In the genomic region with DNA sequence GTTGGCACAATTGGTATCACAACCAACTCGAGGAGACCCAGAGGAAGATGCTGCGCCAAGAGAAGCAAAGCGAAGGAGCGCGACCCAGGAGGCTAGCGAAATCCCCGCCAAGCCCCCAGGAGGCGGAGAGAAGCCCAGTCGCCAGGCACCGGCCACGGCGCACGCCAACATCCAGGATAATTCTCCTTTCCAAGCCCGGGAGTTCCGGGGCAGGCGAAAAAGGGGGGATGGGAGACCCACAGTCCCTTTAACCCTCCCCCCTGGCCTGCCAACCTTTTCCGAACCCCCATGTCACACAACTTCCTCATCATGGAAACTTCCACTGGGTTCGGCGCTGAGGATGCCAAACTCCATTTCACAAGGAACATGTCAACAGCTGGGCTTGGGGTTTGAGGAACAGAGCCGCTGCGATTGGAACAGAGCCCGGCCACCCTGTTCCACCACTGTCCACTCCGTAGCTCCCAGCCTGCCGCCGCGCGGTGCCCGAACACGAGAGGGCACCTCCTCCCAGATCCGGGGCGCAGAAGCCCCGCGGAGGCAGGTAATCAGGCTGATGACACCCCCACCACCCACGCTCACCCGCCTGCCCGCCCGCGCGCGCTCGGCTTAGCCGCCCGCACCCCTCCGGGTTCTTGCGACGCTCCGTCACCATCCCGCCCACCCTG, we compare ENCODE assay signal across 1 cellular context.
A peak's percentile ranks its signal among the peaks of the same experiment; 100 is the strongest.
TF ChIP-seq lines count a peak whose summit lies in the region.

No MANE protein-coding gene starts in this region.

TF ChIP-seq in K562, 482 proteins besides CTCF, POLR2A, EP300 and RAD21 (continued from another document):
- TF ChIP-seq, protein P1, sequence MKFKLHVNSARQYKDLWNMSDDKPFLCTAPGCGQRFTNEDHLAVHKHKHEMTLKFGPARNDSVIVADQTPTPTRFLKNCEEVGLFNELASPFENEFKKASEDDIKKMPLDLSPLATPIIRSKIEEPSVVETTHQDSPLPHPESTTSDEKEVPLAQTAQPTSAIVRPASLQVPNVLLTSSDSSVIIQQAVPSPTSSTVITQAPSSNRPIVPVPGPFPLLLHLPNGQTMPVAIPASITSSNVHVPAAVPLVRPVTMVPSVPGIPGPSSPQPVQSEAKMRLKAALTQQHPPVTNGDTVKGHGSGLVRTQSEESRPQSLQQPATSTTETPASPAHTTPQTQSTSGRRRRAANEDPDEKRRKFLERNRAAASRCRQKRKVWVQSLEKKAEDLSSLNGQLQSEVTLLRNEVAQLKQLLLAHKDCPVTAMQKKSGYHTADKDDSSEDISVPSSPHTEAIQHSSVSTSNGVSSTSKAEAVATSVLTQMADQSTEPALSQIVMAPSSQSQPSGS (CRISPR knock-in tag; IDR thresholded peaks at IDR 0.05): peak; percentile 36; the same call in 1 of the 2 replicates
- TF ChIP-seq ATF1 (CRISPR knock-in tag; IDR thresholded peaks at IDR 0.05): no peak
- peak; percentile 3; the same call in 1 of the 2 replicates for TF ChIP-seq ATF1 (tag; IDR thresholded peaks at IDR 0.05)
- TF ChIP-seq FOXA3 (CRISPR knock-in tag; conservative IDR thresholded peaks at IDR 0.05 in 1 of 2, IDR thresholded peaks at IDR 0.05 in 1 of 2): no peak
- TF ChIP-seq ZNF174 (CRISPR knock-in tag; IDR thresholded peaks at IDR 0.05): no peak
- TF ChIP-seq, protein P2, sequence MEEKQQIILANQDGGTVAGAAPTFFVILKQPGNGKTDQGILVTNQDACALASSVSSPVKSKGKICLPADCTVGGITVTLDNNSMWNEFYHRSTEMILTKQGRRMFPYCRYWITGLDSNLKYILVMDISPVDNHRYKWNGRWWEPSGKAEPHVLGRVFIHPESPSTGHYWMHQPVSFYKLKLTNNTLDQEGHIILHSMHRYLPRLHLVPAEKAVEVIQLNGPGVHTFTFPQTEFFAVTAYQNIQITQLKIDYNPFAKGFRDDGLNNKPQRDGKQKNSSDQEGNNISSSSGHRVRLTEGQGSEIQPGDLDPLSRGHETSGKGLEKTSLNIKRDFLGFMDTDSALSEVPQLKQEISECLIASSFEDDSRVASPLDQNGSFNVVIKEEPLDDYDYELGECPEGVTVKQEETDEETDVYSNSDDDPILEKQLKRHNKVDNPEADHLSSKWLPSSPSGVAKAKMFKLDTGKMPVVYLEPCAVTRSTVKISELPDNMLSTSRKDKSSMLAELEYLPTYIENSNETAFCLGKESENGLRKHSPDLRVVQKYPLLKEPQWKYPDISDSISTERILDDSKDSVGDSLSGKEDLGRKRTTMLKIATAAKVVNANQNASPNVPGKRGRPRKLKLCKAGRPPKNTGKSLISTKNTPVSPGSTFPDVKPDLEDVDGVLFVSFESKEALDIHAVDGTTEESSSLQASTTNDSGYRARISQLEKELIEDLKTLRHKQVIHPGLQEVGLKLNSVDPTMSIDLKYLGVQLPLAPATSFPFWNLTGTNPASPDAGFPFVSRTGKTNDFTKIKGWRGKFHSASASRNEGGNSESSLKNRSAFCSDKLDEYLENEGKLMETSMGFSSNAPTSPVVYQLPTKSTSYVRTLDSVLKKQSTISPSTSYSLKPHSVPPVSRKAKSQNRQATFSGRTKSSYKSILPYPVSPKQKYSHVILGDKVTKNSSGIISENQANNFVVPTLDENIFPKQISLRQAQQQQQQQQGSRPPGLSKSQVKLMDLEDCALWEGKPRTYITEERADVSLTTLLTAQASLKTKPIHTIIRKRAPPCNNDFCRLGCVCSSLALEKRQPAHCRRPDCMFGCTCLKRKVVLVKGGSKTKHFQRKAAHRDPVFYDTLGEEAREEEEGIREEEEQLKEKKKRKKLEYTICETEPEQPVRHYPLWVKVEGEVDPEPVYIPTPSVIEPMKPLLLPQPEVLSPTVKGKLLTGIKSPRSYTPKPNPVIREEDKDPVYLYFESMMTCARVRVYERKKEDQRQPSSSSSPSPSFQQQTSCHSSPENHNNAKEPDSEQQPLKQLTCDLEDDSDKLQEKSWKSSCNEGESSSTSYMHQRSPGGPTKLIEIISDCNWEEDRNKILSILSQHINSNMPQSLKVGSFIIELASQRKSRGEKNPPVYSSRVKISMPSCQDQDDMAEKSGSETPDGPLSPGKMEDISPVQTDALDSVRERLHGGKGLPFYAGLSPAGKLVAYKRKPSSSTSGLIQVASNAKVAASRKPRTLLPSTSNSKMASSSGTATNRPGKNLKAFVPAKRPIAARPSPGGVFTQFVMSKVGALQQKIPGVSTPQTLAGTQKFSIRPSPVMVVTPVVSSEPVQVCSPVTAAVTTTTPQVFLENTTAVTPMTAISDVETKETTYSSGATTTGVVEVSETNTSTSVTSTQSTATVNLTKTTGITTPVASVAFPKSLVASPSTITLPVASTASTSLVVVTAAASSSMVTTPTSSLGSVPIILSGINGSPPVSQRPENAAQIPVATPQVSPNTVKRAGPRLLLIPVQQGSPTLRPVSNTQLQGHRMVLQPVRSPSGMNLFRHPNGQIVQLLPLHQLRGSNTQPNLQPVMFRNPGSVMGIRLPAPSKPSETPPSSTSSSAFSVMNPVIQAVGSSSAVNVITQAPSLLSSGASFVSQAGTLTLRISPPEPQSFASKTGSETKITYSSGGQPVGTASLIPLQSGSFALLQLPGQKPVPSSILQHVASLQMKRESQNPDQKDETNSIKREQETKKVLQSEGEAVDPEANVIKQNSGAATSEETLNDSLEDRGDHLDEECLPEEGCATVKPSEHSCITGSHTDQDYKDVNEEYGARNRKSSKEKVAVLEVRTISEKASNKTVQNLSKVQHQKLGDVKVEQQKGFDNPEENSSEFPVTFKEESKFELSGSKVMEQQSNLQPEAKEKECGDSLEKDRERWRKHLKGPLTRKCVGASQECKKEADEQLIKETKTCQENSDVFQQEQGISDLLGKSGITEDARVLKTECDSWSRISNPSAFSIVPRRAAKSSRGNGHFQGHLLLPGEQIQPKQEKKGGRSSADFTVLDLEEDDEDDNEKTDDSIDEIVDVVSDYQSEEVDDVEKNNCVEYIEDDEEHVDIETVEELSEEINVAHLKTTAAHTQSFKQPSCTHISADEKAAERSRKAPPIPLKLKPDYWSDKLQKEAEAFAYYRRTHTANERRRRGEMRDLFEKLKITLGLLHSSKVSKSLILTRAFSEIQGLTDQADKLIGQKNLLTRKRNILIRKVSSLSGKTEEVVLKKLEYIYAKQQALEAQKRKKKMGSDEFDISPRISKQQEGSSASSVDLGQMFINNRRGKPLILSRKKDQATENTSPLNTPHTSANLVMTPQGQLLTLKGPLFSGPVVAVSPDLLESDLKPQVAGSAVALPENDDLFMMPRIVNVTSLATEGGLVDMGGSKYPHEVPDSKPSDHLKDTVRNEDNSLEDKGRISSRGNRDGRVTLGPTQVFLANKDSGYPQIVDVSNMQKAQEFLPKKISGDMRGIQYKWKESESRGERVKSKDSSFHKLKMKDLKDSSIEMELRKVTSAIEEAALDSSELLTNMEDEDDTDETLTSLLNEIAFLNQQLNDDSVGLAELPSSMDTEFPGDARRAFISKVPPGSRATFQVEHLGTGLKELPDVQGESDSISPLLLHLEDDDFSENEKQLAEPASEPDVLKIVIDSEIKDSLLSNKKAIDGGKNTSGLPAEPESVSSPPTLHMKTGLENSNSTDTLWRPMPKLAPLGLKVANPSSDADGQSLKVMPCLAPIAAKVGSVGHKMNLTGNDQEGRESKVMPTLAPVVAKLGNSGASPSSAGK (IDR thresholded peaks at IDR 0.05): peak; percentile 35; the same call in 1 of the 2 replicates
